Comparison of ENCODE assay signal across 2 cellular contexts in the genomic region with DNA sequence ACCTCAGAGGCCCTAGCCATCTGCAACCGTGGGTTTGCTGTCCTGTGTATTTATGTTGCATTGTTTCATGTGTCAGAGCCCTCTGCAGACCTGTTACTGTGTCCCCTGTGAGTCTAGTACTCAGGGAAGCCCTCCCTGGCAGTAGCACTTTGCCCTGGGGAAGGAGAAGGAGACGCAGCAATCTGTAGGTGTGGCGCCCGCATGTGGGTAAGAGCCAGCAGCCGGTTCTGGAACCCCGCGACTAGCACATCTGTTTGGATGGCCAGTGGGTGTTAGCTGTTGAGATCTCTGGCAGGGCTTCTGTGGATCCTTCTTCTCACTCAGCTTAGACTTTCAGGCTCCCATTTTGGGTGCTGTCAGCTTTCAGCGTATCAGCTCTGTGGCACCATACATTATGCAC.
A peak's percentile ranks its signal among the peaks of the same experiment; 100 is the strongest.
TF ChIP-seq lines count a peak whose summit lies in the region.

No MANE protein-coding gene starts in this region.

TF ChIP-seq in HEK293, 187 proteins besides CTCF, POLR2A, EP300 and RAD21:
- no peak for TF ChIP-seq IKZF3 (tag by site-specific recombination; IDR thresholded peaks at IDR 0.05)
- TF ChIP-seq ZNF404 (tag by site-specific recombination; IDR thresholded peaks at IDR 0.05), result no peak
- no peak for TF ChIP-seq ZNF514 (tag by site-specific recombination; IDR thresholded peaks at IDR 0.05)
- TF ChIP-seq, protein P1, sequence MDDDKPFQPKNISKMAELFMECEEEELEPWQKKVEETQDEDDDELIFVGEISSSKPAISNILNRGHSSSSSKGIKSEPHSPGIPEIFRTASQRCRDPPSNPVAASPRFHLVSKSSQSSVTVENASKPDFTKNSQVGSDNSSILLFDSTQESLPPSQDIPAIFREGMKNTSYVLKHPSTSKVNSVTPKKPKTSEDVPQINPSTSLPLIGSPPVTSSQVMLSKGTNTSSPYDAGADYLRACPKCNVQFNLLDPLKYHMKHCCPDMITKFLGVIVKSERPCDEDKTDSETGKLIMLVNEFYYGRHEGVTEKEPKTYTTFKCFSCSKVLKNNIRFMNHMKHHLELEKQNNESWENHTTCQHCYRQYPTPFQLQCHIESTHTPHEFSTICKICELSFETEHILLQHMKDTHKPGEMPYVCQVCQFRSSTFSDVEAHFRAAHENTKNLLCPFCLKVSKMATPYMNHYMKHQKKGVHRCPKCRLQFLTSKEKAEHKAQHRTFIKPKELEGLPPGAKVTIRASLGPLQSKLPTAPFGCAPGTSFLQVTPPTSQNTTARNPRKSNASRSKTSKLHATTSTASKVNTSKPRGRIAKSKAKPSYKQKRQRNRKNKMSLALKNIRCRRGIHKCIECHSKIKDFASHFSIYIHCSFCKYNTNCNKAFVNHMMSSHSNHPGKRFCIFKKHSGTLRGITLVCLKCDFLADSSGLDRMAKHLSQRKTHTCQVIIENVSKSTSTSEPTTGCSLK (tag by site-specific recombination; IDR thresholded peaks at IDR 0.05), result no peak
- no peak for TF ChIP-seq ZNF248 (tag by site-specific recombination; IDR thresholded peaks at IDR 0.05)
- 0 out of 2 replicates have a peak, but pooled peaks have one; percentile 5 for TF ChIP-seq EGR2 (tag by site-specific recombination; IDR thresholded peaks at IDR 0.05; ENCODE audit: low read depth)
- no peak for TF ChIP-seq ZNF157 (tag by site-specific recombination; IDR thresholded peaks at IDR 0.05)
- no peak for TF ChIP-seq ZNF560 (tag by site-specific recombination; IDR thresholded peaks at IDR 0.05; ENCODE audit: borderline replicate concordance)

TF ChIP-seq in H1, 55 proteins besides CTCF, POLR2A, EP300 and RAD21:
- no peak for TF ChIP-seq GTF2F1 (IDR thresholded peaks at IDR 0.05; ENCODE audit: borderline replicate concordance, low read depth, low read length)
- TF ChIP-seq BRCA1 (IDR thresholded peaks at IDR 0.05; ENCODE audit: low read depth, low read length), result no peak
- TF ChIP-seq, protein P2, sequence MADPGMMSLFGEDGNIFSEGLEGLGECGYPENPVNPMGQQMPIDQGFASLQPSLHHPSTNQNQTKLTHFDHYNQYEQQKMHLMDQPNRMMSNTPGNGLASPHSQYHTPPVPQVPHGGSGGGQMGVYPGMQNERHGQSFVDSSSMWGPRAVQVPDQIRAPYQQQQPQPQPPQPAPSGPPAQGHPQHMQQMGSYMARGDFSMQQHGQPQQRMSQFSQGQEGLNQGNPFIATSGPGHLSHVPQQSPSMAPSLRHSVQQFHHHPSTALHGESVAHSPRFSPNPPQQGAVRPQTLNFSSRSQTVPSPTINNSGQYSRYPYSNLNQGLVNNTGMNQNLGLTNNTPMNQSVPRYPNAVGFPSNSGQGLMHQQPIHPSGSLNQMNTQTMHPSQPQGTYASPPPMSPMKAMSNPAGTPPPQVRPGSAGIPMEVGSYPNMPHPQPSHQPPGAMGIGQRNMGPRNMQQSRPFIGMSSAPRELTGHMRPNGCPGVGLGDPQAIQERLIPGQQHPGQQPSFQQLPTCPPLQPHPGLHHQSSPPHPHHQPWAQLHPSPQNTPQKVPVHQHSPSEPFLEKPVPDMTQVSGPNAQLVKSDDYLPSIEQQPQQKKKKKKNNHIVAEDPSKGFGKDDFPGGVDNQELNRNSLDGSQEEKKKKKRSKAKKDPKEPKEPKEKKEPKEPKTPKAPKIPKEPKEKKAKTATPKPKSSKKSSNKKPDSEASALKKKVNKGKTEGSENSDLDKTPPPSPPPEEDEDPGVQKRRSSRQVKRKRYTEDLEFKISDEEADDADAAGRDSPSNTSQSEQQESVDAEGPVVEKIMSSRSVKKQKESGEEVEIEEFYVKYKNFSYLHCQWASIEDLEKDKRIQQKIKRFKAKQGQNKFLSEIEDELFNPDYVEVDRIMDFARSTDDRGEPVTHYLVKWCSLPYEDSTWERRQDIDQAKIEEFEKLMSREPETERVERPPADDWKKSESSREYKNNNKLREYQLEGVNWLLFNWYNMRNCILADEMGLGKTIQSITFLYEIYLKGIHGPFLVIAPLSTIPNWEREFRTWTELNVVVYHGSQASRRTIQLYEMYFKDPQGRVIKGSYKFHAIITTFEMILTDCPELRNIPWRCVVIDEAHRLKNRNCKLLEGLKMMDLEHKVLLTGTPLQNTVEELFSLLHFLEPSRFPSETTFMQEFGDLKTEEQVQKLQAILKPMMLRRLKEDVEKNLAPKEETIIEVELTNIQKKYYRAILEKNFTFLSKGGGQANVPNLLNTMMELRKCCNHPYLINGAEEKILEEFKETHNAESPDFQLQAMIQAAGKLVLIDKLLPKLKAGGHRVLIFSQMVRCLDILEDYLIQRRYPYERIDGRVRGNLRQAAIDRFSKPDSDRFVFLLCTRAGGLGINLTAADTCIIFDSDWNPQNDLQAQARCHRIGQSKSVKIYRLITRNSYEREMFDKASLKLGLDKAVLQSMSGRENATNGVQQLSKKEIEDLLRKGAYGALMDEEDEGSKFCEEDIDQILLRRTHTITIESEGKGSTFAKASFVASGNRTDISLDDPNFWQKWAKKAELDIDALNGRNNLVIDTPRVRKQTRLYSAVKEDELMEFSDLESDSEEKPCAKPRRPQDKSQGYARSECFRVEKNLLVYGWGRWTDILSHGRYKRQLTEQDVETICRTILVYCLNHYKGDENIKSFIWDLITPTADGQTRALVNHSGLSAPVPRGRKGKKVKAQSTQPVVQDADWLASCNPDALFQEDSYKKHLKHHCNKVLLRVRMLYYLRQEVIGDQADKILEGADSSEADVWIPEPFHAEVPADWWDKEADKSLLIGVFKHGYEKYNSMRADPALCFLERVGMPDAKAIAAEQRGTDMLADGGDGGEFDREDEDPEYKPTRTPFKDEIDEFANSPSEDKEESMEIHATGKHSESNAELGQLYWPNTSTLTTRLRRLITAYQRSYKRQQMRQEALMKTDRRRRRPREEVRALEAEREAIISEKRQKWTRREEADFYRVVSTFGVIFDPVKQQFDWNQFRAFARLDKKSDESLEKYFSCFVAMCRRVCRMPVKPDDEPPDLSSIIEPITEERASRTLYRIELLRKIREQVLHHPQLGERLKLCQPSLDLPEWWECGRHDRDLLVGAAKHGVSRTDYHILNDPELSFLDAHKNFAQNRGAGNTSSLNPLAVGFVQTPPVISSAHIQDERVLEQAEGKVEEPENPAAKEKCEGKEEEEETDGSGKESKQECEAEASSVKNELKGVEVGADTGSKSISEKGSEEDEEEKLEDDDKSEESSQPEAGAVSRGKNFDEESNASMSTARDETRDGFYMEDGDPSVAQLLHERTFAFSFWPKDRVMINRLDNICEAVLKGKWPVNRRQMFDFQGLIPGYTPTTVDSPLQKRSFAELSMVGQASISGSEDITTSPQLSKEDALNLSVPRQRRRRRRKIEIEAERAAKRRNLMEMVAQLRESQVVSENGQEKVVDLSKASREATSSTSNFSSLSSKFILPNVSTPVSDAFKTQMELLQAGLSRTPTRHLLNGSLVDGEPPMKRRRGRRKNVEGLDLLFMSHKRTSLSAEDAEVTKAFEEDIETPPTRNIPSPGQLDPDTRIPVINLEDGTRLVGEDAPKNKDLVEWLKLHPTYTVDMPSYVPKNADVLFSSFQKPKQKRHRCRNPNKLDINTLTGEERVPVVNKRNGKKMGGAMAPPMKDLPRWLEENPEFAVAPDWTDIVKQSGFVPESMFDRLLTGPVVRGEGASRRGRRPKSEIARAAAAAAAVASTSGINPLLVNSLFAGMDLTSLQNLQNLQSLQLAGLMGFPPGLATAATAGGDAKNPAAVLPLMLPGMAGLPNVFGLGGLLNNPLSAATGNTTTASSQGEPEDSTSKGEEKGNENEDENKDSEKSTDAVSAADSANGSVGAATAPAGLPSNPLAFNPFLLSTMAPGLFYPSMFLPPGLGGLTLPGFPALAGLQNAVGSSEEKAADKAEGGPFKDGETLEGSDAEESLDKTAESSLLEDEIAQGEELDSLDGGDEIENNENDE (IDR thresholded peaks at IDR 0.05; ENCODE audit: insufficient replicate concordance, low read length), result no peak
- no peak for TF ChIP-seq SP1 (IDR thresholded peaks at IDR 0.05; ENCODE audit: low read depth, low read length)
